In the genomic region with DNA sequence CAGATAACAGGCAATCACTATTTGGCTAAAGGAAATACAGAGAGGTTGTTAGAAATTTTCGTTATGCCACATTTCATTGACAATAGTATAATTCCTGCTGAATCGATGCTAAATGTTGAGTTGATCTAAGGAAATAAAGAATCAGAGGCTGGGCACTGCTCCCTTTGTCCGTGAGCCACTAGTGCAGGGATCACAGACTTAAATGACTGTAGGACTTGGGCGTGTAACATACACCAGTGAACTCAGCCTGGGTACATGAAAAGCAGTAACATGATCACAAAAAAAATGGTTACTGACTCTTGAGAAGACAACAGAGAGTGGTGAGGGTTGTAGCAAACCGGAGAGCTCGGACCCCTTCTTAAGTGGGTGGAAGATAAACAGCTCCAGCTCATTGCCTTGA, we compare ENCODE assay signal across 1 cellular context.
TF ChIP-seq lines count a peak whose summit lies in the region.

No MANE protein-coding gene starts in this region.

TF ChIP-seq in K562, 482 proteins besides CTCF, POLR2A, EP300 and RAD21:
- TF ChIP-seq C11orf30 (IDR thresholded peaks at IDR 0.05; ENCODE audit: low read depth) (no peak), GATAD2A (IDR thresholded peaks at IDR 0.05) (no peak), CSDE1 (IDR thresholded peaks at IDR 0.05) (no peak), ZNF445 (CRISPR knock-in tag; IDR thresholded peaks at IDR 0.05; ENCODE audit: low read depth) (no peak), LEF1 (IDR thresholded peaks at IDR 0.05) (no peak), JUN (IDR thresholded peaks at IDR 0.05; ENCODE audit: borderline replicate concordance, low read depth, low read length) (no peak), JUN (CRISPR knock-in tag; IDR thresholded peaks at IDR 0.05; ENCODE audit: borderline replicate concordance) (no peak), GABPB1 (CRISPR knock-in tag; IDR thresholded peaks at IDR 0.05) (no peak), SREBF2 (CRISPR knock-in tag; IDR thresholded peaks at IDR 0.05) (no peak)
- TF ChIP-seq, protein P1, sequence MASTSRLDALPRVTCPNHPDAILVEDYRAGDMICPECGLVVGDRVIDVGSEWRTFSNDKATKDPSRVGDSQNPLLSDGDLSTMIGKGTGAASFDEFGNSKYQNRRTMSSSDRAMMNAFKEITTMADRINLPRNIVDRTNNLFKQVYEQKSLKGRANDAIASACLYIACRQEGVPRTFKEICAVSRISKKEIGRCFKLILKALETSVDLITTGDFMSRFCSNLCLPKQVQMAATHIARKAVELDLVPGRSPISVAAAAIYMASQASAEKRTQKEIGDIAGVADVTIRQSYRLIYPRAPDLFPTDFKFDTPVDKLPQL (IDR thresholded peaks at IDR 0.05; ENCODE audit: extremely low read depth, insufficient read length) = no peak
- TF ChIP-seq, protein P2, sequence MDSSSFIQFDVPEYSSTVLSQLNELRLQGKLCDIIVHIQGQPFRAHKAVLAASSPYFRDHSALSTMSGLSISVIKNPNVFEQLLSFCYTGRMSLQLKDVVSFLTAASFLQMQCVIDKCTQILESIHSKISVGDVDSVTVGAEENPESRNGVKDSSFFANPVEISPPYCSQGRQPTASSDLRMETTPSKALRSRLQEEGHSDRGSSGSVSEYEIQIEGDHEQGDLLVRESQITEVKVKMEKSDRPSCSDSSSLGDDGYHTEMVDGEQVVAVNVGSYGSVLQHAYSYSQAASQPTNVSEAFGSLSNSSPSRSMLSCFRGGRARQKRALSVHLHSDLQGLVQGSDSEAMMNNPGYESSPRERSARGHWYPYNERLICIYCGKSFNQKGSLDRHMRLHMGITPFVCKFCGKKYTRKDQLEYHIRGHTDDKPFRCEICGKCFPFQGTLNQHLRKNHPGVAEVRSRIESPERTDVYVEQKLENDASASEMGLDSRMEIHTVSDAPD (CRISPR knock-in tag; IDR thresholded peaks at IDR 0.05) = no peak
- TF ChIP-seq, protein P3, sequence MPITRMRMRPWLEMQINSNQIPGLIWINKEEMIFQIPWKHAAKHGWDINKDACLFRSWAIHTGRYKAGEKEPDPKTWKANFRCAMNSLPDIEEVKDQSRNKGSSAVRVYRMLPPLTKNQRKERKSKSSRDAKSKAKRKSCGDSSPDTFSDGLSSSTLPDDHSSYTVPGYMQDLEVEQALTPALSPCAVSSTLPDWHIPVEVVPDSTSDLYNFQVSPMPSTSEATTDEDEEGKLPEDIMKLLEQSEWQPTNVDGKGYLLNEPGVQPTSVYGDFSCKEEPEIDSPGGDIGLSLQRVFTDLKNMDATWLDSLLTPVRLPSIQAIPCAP (CRISPR knock-in tag; IDR thresholded peaks at IDR 0.05; ENCODE audit: borderline replicate concordance) = no peak
- TF ChIP-seq, protein P4, sequence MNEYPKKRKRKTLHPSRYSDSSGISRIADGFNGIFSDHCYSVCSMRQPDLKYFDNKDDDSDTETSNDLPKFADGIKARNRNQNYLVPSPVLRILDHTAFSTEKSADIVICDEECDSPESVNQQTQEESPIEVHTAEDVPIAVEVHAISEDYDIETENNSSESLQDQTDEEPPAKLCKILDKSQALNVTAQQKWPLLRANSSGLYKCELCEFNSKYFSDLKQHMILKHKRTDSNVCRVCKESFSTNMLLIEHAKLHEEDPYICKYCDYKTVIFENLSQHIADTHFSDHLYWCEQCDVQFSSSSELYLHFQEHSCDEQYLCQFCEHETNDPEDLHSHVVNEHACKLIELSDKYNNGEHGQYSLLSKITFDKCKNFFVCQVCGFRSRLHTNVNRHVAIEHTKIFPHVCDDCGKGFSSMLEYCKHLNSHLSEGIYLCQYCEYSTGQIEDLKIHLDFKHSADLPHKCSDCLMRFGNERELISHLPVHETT (CRISPR knock-in tag; conservative IDR thresholded peaks at IDR 0.05 in 1 of 2, IDR thresholded peaks at IDR 0.05 in 1 of 2) = no peak
